In genomic region chr11:72789493-72790131, GRCh38 we compare ENCODE assay signal across 1 cellular context.
A peak's percentile ranks its signal among the peaks of the same experiment; 100 is the strongest.
TF ChIP-seq lines count a peak whose summit lies in the region.

No MANE protein-coding gene starts in this region.

TF ChIP-seq in K562, 482 proteins besides CTCF, POLR2A, EP300 and RAD21:
- TF ChIP-seq ZNF263 (CRISPR knock-in tag; IDR thresholded peaks at IDR 0.05; ENCODE audit: borderline replicate concordance) (peak; percentile 91; the same call in 1 of the 2 replicates), MEIS2 (IDR thresholded peaks at IDR 0.05; ENCODE audit: partially characterized antibody) (peak; percentile 32), ZNF668 (CRISPR knock-in tag; IDR thresholded peaks at IDR 0.05) (no peak)
